Comparison of ENCODE assay signal across 1 cellular context in the genomic region with DNA sequence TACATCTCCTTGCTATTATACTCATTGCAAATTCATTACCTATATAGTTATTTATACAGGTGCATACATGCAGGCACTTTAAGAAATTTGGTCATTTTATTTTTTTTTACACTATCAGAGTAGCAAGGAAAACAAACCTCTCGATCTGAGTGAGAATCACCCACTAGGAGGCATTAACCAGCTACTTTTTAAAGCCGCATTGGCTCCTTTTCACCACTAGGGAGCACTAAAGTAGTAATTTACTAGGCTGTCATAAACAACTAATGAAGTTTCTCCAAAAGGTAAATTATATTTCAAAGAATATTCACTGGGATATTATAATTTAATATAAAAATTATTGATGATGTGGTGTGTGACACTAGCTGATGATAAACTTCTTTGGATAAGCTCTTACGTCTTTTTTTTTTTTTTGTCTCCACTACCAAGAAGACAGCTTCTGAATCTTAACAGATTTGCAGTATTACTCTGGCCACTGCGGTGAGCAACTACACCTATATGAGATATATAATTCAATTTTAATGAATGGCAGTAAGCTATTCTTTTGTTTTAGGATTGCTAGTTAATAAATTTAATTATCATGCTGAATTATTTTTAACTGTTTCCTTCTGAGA.
TF ChIP-seq lines count a peak whose summit lies in the region.

No MANE protein-coding gene starts in this region.

TF ChIP-seq in GM12878, 131 proteins besides CTCF, POLR2A, EP300 and RAD21 (continued from another document):
- TF ChIP-seq, protein P1, sequence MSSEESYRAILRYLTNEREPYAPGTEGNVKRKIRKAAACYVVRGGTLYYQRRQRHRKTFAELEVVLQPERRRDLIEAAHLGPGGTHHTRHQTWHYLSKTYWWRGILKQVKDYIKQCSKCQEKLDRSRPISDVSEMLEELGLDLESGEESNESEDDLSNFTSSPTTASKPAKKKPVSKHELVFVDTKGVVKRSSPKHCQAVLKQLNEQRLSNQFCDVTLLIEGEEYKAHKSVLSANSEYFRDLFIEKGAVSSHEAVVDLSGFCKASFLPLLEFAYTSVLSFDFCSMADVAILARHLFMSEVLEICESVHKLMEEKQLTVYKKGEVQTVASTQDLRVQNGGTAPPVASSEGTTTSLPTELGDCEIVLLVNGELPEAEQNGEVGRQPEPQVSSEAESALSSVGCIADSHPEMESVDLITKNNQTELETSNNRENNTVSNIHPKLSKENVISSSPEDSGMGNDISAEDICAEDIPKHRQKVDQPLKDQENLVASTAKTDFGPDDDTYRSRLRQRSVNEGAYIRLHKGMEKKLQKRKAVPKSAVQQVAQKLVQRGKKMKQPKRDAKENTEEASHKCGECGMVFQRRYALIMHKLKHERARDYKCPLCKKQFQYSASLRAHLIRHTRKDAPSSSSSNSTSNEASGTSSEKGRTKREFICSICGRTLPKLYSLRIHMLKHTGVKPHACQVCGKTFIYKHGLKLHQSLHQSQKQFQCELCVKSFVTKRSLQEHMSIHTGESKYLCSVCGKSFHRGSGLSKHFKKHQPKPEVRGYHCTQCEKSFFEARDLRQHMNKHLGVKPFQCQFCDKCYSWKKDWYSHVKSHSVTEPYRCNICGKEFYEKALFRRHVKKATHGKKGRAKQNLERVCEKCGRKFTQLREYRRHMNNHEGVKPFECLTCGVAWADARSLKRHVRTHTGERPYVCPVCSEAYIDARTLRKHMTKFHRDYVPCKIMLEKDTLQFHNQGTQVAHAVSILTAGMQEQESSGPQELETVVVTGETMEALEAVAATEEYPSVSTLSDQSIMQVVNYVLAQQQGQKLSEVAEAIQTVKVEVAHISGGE (CRISPR knock-in tag; IDR thresholded peaks at IDR 0.05), result no peak
- TF ChIP-seq FOXK2 (IDR thresholded peaks at IDR 0.05) (no peak), PML (IDR thresholded peaks at IDR 0.05; ENCODE audit: low read length) (no peak), RFX5 (IDR thresholded peaks at IDR 0.05; ENCODE audit: low read depth, low read length) (no peak), STAT3 (IDR thresholded peaks at IDR 0.05; ENCODE audit: low read depth, low read length) (no peak), IKZF2 (IDR thresholded peaks at IDR 0.05) (no peak), MTA2 (IDR thresholded peaks at IDR 0.05; ENCODE audit: low read depth) (no peak), SUPT20H (IDR thresholded peaks at IDR 0.05; ENCODE audit: borderline replicate concordance, control insufficient read depth, low read depth, low read length) (no peak), EZH2 (IDR thresholded peaks at IDR 0.05; ENCODE audit: borderline replicate concordance, control insufficient read depth, low read depth, low read length) (no peak), ZNF207 (IDR thresholded peaks at IDR 0.05; ENCODE audit: borderline replicate concordance) (no peak)
- TF ChIP-seq, protein P2, sequence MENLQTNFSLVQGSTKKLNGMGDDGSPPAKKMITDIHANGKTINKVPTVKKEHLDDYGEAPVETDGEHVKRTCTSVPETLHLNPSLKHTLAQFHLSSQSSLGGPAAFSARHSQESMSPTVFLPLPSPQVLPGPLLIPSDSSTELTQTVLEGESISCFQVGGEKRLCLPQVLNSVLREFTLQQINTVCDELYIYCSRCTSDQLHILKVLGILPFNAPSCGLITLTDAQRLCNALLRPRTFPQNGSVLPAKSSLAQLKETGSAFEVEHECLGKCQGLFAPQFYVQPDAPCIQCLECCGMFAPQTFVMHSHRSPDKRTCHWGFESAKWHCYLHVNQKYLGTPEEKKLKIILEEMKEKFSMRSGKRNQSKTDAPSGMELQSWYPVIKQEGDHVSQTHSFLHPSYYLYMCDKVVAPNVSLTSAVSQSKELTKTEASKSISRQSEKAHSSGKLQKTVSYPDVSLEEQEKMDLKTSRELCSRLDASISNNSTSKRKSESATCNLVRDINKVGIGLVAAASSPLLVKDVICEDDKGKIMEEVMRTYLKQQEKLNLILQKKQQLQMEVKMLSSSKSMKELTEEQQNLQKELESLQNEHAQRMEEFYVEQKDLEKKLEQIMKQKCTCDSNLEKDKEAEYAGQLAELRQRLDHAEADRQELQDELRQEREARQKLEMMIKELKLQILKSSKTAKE (IDR thresholded peaks at IDR 0.05; ENCODE audit: low read depth, poor library complexity, severe bottlenecking), result peak; percentile 25
TF ChIP-seq in GM12878: peak in this region for 9.
